21 cellular contexts compared by ENCODE assay signal in the genomic region with DNA sequence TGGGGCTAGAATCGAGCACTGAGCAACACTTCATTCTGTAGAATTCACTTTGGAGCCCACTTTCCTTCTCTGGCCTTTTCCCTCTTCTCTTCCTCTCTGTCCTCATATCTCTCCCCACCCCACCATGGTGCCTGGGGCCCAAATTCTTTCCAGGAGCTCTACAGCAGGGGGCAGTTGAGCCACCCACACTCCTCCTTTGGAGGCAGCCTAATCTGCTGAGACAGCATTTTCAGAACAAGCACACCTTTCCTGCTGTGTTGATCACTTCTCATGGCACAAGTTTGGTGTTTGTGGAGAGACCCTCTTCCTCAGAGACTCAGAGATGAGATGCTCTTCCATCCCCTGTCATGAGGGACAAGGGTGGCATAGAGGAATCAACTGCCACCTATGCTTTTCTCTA. TPM values are rescaled to one million over a fixed set of nuclear protein-coding genes. Genes with fewer than 3 reads are reported as not detected.
DNase-seq lines count a peak whose midpoint lies in the region; ATAC-seq, FAIRE-seq and TF ChIP-seq lines count a peak whose summit lies in the region.
"Had no signal": no experiment of that assay in that cellular context is flagged by ENCODE, and none has a peak within 500 bp of the region (broad histone marks: within the 10 kb centered on the region; RNA-seq: fewer than 3 reads in every experiment).

No MANE protein-coding gene starts in this region.

- H3K27me3 ChIP-seq in GM23338 (ENCODE audit: insufficient read depth), result no peaks in the 10 kb centered on the region
- H3K27me3 ChIP-seq in K562 (ENCODE audit: control insufficient read depth in 2 of 2, insufficient read depth in 2 of 2, low read length in 2 of 2), result no peaks in the 10 kb centered on the region; a peak in 1 of 5 replicates
- no peaks in the 10 kb centered on the region for H3K27me3 ChIP-seq in esophagus muscularis mucosa
- no peaks in the 10 kb centered on the region for H3K27me3 ChIP-seq in CD4-positive, alpha-beta memory T cell (ENCODE audit: insufficient read depth, low read length)

- H2AFZ ChIP-seq in GM23338, result peak overlapping the region; percentile 18; the same call in 1 of the 2 replicates
- H2AFZ ChIP-seq in K562 (ENCODE audit: low read depth, low read length), result no peak overlapping the region

- H3K9ac ChIP-seq in K562 (ENCODE audit: insufficient read depth in 1 of 2, low read depth in 2 of 2, low read length in 2 of 2), result no peak overlapping the region

- ATAC-seq in A549 (no peak), GM23338 (no peak), K562 (peak; percentile 60; the same call in 1 of the 3 replicates)
- ATAC-seq: CD8-positive, alpha-beta T cell; GM12878; HCT116 had no signal

- POLR2A ChIA-PET in A549 (lab: Yijun Ruan, JAX) (no interaction called here), K562 (lab: Yijun Ruan, JAX) (interaction anchor here (0.8 to 1.1 kb wide), 2 partner anchors 9 to 191 kb away, joined by 3 to 5 read pairs; no protein-coding TSS in a partner anchor)
- POLR2A ChIA-PET in CD4-positive, alpha-beta memory T cell (lab: Charles Lee; ENCODE audit: partially characterized antibody), result no interaction called here

- no peak overlapping the region for H3K27ac Mint-ChIP-seq in GM23338
- no peak overlapping the region for H3K27ac Mint-ChIP-seq in CD4-positive, alpha-beta memory T cell
- H3K27ac Mint-ChIP-seq: CD8-positive, alpha-beta T cell; H9 had no signal

- TF ChIP-seq RAD21 in A549 (conservative IDR thresholded peaks at IDR 0.05 in 1 of 2, IDR thresholded peaks at IDR 0.05 in 1 of 2) (no peak), K562 (CRISPR knock-in tag; conservative IDR thresholded peaks at IDR 0.05 in 1 of 2, IDR thresholded peaks at IDR 0.05 in 1 of 2) (peak in 1 of 2 experiments; percentile 17; a peak in 2 of 4 replicates)

- in situ Hi-C loops in K562 (cut with MboI), result no loop called here

- H3K9me3 ChIP-seq in A549, result no peaks in the 10 kb centered on the region
- H3K9me3 ChIP-seq in K562 (replicated peaks; ENCODE audit: control insufficient read depth, insufficient read depth, low read depth, low read length), result no peaks in the 10 kb centered on the region
- peaks cover 0 to 14% (median 5%) of the 10 kb centered on the region in 4 donors for H3K9me3 ChIP-seq in esophagus muscularis mucosa
- no peaks in the 10 kb centered on the region for H3K9me3 ChIP-seq in CD4-positive, alpha-beta memory T cell (ENCODE audit: control insufficient read depth in 1 of 2, low read length in 2 of 2)
- H3K9me3 ChIP-seq: Caco-2 had no signal

- H3K79me2 ChIP-seq in GM23338 (replicated peaks; ENCODE audit: insufficient read depth) (no peaks in the 10 kb centered on the region), K562 (ENCODE audit: control insufficient read depth, insufficient read depth, low read length) (no peaks in the 10 kb centered on the region)

- H3K4me3 ChIP-seq in A549, result no peak overlapping the region
- H3K4me3 ChIP-seq in GM23338, result no peak overlapping the region
- no peak overlapping the region for H3K4me3 ChIP-seq in K562
- H3K4me3 ChIP-seq in esophagus muscularis mucosa, result no peak overlapping the region
- H3K4me3 ChIP-seq in CD4-positive, alpha-beta memory T cell (ENCODE audit: low read length in 2 of 2), result no peak overlapping the region
- H3K4me3 ChIP-seq: GM12878 had no signal

- intact Hi-C loops in K562 (cut with micrococcal nuclease), result no loop called here
- intact Hi-C loops in esophagus muscularis mucosa (cut with DNase I), result no loop called here
- intact Hi-C loops in CD4-positive, alpha-beta memory T cell (cut with micrococcal nuclease), result no loop called here

- H3K4me1 Mint-ChIP-seq in GM23338, result peaks cover 2% of the 10 kb centered on the region; the same call in 2 of the 3 replicates
- no peaks in the 10 kb centered on the region for H3K4me1 Mint-ChIP-seq in CD4-positive, alpha-beta memory T cell

- peaks cover 2% of the 10 kb centered on the region for H3K27me3 Mint-ChIP-seq in GM23338 (ENCODE audit: insufficient read depth, low read depth, poor library complexity)
- peaks cover 10 to 19% of the 10 kb centered on the region in 2 donors for H3K27me3 Mint-ChIP-seq in CD4-positive, alpha-beta memory T cell

- no peaks in the 10 kb centered on the region for H4K20me1 ChIP-seq in GM23338 (replicated peaks; ENCODE audit: insufficient read depth)
- H4K20me1 ChIP-seq in K562 (replicated peaks; ENCODE audit: control insufficient read depth, insufficient read depth, low read length), result no peaks in the 10 kb centered on the region

- TF ChIP-seq CTCF in A549 (IDR thresholded peaks at IDR 0.05) (no peak), GM23338 (conservative IDR thresholded peaks at IDR 0.05; ENCODE audit: low read depth in 2 of 2) (no peak), K562 (IDR thresholded peaks at IDR 0.05 in 2 of 3, conservative IDR thresholded peaks at IDR 0.05 in 1 of 3; ENCODE audit: insufficient read depth in 2 of 3, low read depth in 1 of 3, low read length in 3 of 3) (peak in 2 of 3 experiments; percentile 9 to 23; a peak in 1 of 6 replicates), esophagus muscularis mucosa (IDR thresholded peaks at IDR 0.05) (no peak)

- CTCF ChIA-PET in A549 (lab: Yijun Ruan, JAX), result interaction anchor here (0.9 kb wide), 2 partner anchors 15 to 117 kb away, joined by 3 to 4 read pairs; no protein-coding TSS in a partner anchor
- CTCF ChIA-PET in K562 (lab: Yijun Ruan, JAX; ENCODE audit: low intra/inter-chr PET ratio), result interaction anchor here (0.6 kb wide), 1 partner anchor 152 kb away, joined by 3 read pairs; no protein-coding TSS in a partner anchor
- CTCF ChIA-PET in CD4-positive, alpha-beta memory T cell (lab: Charles Lee; ENCODE audit: partially characterized antibody), result no interaction called here

- DNase-seq in A549 (ENCODE audit: low read depth in 1 of 2, low spot score in 1 of 2) (no peak), GM23338 (ENCODE audit: low spot score) (no peak), K562 (ENCODE audit: extremely low read depth in 1 of 4, low spot score in 3 of 4) (no peak), esophagus muscularis mucosa (ENCODE audit: extremely low spot score) (peak; percentile 81), NCI-H187 (lab: John Stamatoyannopoulos, UW) (no peak), OCI-M1 (lab: John Stamatoyannopoulos, UW) (no peak)
- no peak for DNase-seq in CD4-positive, alpha-beta memory T cell
- DNase-seq: 8988T; C1 segment of cervical spinal cord; Caco-2; CD8-positive, alpha-beta T cell; DMS153; DND-41; H9 had no signal

- H3K36me3 Mint-ChIP-seq in GM23338 (ENCODE audit: low read depth), result peaks cover 5% of the 10 kb centered on the region; the same call in 1 of the 3 replicates
- no peaks in the 10 kb centered on the region for H3K36me3 Mint-ChIP-seq in CD4-positive, alpha-beta memory T cell
- H3K36me3 Mint-ChIP-seq: CD8-positive, alpha-beta T cell had no signal

- no peak for TF ChIP-seq EP300 in A549 (IDR thresholded peaks at IDR 0.05)
- TF ChIP-seq EP300 in K562 (IDR thresholded peaks at IDR 0.05; ENCODE audit: low read length), result no peak
- no peak for TF ChIP-seq EP300 in esophagus muscularis mucosa (IDR thresholded peaks at IDR 0.05)

- H3K4me3 Mint-ChIP-seq in GM23338, result no peak overlapping the region
- H3K4me3 Mint-ChIP-seq in CD4-positive, alpha-beta memory T cell, result no peak overlapping the region
- H3K4me3 Mint-ChIP-seq: CD8-positive, alpha-beta T cell; H9 had no signal

- H3K27ac ChIP-seq in A549, result no peak overlapping the region
- no peak overlapping the region for H3K27ac ChIP-seq in GM23338 (ENCODE audit: low read depth)
- H3K27ac ChIP-seq in K562 (ENCODE audit: extremely low read depth, low read depth, low read length), result no peak overlapping the region
- no peak overlapping the region for H3K27ac ChIP-seq in esophagus muscularis mucosa (replicated peaks in 1 of 4)
- no peak overlapping the region for H3K27ac ChIP-seq in CD4-positive, alpha-beta memory T cell (ENCODE audit: low read depth, low read length)

- H3K9me2 ChIP-seq in GM23338 (ENCODE audit: insufficient read depth), result peaks cover 5% of the 10 kb centered on the region; the same call in 1 of the 2 replicates

- H3K4me2 ChIP-seq in A549, result no peak overlapping the region
- H3K4me2 ChIP-seq in GM23338, result no peak overlapping the region
- no peak overlapping the region for H3K4me2 ChIP-seq in K562 (ENCODE audit: insufficient read depth, low read length)

- H3F3A ChIP-seq in GM23338 (replicated peaks; ENCODE audit: low read depth), result no peaks in the 10 kb centered on the region

- H3K4me1 ChIP-seq in A549 (no peaks in the 10 kb centered on the region), GM23338 (ENCODE audit: insufficient read depth) (no peaks in the 10 kb centered on the region), K562 (replicated peaks in 1 of 2; ENCODE audit: control insufficient read depth in 2 of 2, insufficient read depth in 2 of 2, low read length in 2 of 2) (no peaks in the 10 kb centered on the region), esophagus muscularis mucosa (no peaks in the 10 kb centered on the region)
- H3K4me1 ChIP-seq in CD4-positive, alpha-beta memory T cell (ENCODE audit: insufficient read depth, low read length), result no peaks in the 10 kb centered on the region
- H3K4me1 ChIP-seq: Caco-2 had no signal

- TF ChIP-seq POLR2A in A549 (IDR thresholded peaks at IDR 0.05; ENCODE audit: low read length), result no peak
- TF ChIP-seq POLR2A in K562 (conservative IDR thresholded peaks at IDR 0.05), result no peak
- no peak for TF ChIP-seq POLR2A in esophagus muscularis mucosa (IDR thresholded peaks at IDR 0.05; ENCODE audit: low read depth)

- BruUV-seq in K562 (replicated peaks; lab: Mats Ljungman, UMichigan), result no TSS peak

- no peaks in the 10 kb centered on the region for H3K9me1 ChIP-seq in K562 (ENCODE audit: control insufficient read depth, insufficient read depth, low read length)

- H3K9me3 Mint-ChIP-seq in GM23338, result peaks cover 14% of the 10 kb centered on the region
- peaks cover 0 to 8% (median 6%) of the 10 kb centered on the region in 8 donors for H3K9me3 Mint-ChIP-seq in CD4-positive, alpha-beta memory T cell

- 0% methylated on average over 1 of the region's 1 CpG for WGBS in A549 (ENCODE audit: missing lambda C conversion rate)
- 0% methylated on average over 1 of the region's 1 CpG for WGBS in K562 (ENCODE audit: insufficient coverage, low coverage, missing lambda C conversion rate)
- 53% methylated on average over 1 of the region's 1 CpG for WGBS in esophagus muscularis mucosa

- FAIRE-seq in A549 (lab: Jason Lieb, UNC) (no peak), K562 (lab: Jason Lieb, UNC) (no peak)
- FAIRE-seq: G401.6, GM12878, GM18507 had no signal

- H3K36me3 ChIP-seq in GM23338 (ENCODE audit: insufficient read depth) (no peaks in the 10 kb centered on the region), K562 (ENCODE audit: control insufficient read depth, insufficient read depth, low read length) (no peaks in the 10 kb centered on the region), esophagus muscularis mucosa (no peaks in the 10 kb centered on the region)
- no peaks in the 10 kb centered on the region for H3K36me3 ChIP-seq in CD4-positive, alpha-beta memory T cell (ENCODE audit: insufficient read depth, low read length)

RNA-seq across cellular contexts. Expression of gene PRR23C, which starts 52.0 kb away (rescaled TPM):
- polyA plus RNA-seq in A549 (2011; rRNA removed), result not detected in 2 replicates
- not detected in 2 replicates for polyA plus RNA-seq in A549 (2012; cell fraction: cytosol; rRNA removed)
- polyA plus RNA-seq in A549 (2012; cell fraction: nucleus; rRNA removed), result not detected in 2 replicates
- not detected in 3 replicates for polyA plus RNA-seq in A549 (2017; fragmentation: RNase III; extraction: RNeasy Plus Mini Kit Qiagen cat#74134 plus additional on column Dnase treatment)
- not detected in 2 replicates for polyA minus RNA-seq in A549 (2011; rRNA and poly(A)+ RNA removed)
- not detected in 2 replicates for total RNA-seq in GM23338 (2014; rRNA removed; shearing (Covaris generic))
- polyA plus RNA-seq in GM23338 (2016; fragmentation: Nextera tagmentation; extraction: Ambion mirVana), result not detected in 2 replicates
- total RNA-seq in K562 (2011; cell fraction: chromatin; rRNA removed; ENCODE audit: low replicate concordance), result not detected in 2 replicates
- total RNA-seq in K562 (2011; cell fraction: nucleolus; rRNA removed), result not detected in 2 replicates
- not detected in 2 replicates for total RNA-seq in K562 (2011; cell fraction: nucleoplasm; rRNA removed)
- total RNA-seq in K562 (2014; rRNA removed), result not detected in 2 replicates
- not detected in 2 replicates for total RNA-seq in K562 (2014; rRNA removed; fragmentation: Illumina TruSeq; extraction: Trizol)
- total RNA-seq in K562 (2015; rRNA removed; fragmentation: Illumina TruSeq; extraction: Trizol), result not detected in 2 replicates
- not detected in 2 replicates for total RNA-seq in K562 (2021)
- not detected in 2 replicates for polyA plus RNA-seq in K562 (2011; rRNA removed)
- not detected in 2 replicates for polyA plus RNA-seq in K562 (2011; cell fraction: cytosol; rRNA removed)
- not detected in 2 replicates for polyA plus RNA-seq in K562 (2011; cell fraction: nucleus; rRNA removed)
- not detected in 2 replicates for polyA plus RNA-seq in K562 (2012)
- polyA plus RNA-seq in K562 (2014; fragmentation: Illumina TruSeq; extraction: Trizol), result not detected in 2 replicates
- not detected for polyA plus RNA-seq in K562 (2014; fragmentation: Nextera tagmentation; extraction: Ambion mirVana)
- polyA plus RNA-seq in K562 (2014; rRNA removed), result not detected in 2 replicates
- not detected in 2 replicates for polyA minus RNA-seq in K562 (2011; rRNA and poly(A)+ RNA removed)
- polyA minus RNA-seq in K562 (2011; cell fraction: cytosol; rRNA and poly(A)+ RNA removed), result not detected in 2 replicates
- polyA minus RNA-seq in K562 (2011; cell fraction: nucleus; rRNA and poly(A)+ RNA removed), result not detected in 2 replicates
- total RNA-seq in esophagus muscularis mucosa, result not detected
- total RNA-seq in CD4-positive, alpha-beta memory T cell, result not detected
- polyA plus RNA-seq in CD4-positive, alpha-beta memory T cell, result not detected
- total RNA-seq: A673; Caco-2; CD8-positive, alpha-beta T cell; GM12878; H4; H9 had no signal
- polyA plus RNA-seq: BJ, GM12878 had no signal

Comparison
In these comparisons a context has a peak if more than half of its experiments do, and no peak if none do; other contexts are left out.
1. CTCF ChIP-seq: peak in K562 (2 of 3); none in A549 (single experiment), GM23338 (0 of 2) and esophagus muscularis mucosa (0 of 3).
2. Of the 35 proteins assayed by ChIP-seq in both K562 and A549: peak only in K562: CTCF and SMC3; only in A549: none; in both: MAFK; in neither: 31; mixed calls (peak in some experiments, not most) for 1.